In the genomic region with DNA sequence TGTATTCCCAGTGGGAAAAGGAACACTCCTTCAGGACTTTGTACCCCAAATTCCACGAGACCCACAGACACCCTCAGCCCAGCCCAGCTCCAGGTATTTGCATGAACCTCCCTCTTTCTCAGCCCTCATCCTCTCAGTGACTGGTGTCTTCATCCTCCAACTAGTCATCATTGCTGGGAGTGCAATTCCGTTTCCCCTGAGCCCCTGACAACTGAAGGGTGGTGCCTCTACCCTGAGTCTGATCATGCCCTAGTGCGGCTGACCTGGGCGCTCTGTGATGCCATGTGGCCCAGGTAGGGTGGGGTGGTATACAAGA, we compare ENCODE assay signal across 8 cellular contexts. TPM values are rescaled to one million over a fixed set of nuclear protein-coding genes. Genes with fewer than 3 reads are reported as not detected.
DNase-seq lines count a peak whose midpoint lies in the region; ATAC-seq, FAIRE-seq and TF ChIP-seq lines count a peak whose summit lies in the region.

No MANE protein-coding gene starts in this region.

- peak; percentile 1 for ATAC-seq in GM21360 (IDR thresholded peaks at IDR 0.05; ENCODE audit: unreplicated experiment)
- ATAC-seq in IMR-90 (ENCODE audit: low read depth) = no peak

- no peak overlapping the region for H3K18ac ChIP-seq in IMR-90 (ENCODE audit: low read depth, low read length)

- intact Hi-C loops in IMR-90 (cut with micrococcal nuclease) = no loop called here

- H2AK9ac ChIP-seq in IMR-90 (replicated peaks; ENCODE audit: low read depth, low read length, poor library complexity) = peak overlapping the region; percentile 78

- H3K9me1 ChIP-seq in IMR-90 (ENCODE audit: insufficient read depth, low read length) = peaks cover 11% of the 10 kb centered on the region; the same call in 1 of the 2 replicates

- H3K9ac ChIP-seq in IMR-90 (ENCODE audit: low read depth, low read length) = peak overlapping the region; percentile 23; the same call in 1 of the 2 replicates

- peak overlapping the region; percentile 69; the same call in 1 of the 2 replicates for H3K23ac ChIP-seq in IMR-90 (ENCODE audit: low read depth, low read length)

- TF ChIP-seq POLR2A in IMR-90 (IDR thresholded peaks at IDR 0.05; ENCODE audit: low read depth, low read length) = no peak

- H4K8ac ChIP-seq in IMR-90 (ENCODE audit: low read depth in 2 of 2, low read length in 2 of 2) = peak overlapping the region; percentile 69 to 85; a peak in 3 of 4 replicates

- no peak overlapping the region for H2BK5ac ChIP-seq in IMR-90 (ENCODE audit: low read depth, low read length, poor library complexity, severe bottlenecking)

- H4K5ac ChIP-seq in IMR-90 (ENCODE audit: low read depth, low read length) = peak overlapping the region; percentile 42; the same call in 1 of the 2 replicates

- no peak overlapping the region for H3K56ac ChIP-seq in IMR-90 (ENCODE audit: extremely low read depth, insufficient read depth, low read length)

- H2BK15ac ChIP-seq in IMR-90 (ENCODE audit: low read depth, low read length) = no peak overlapping the region

- H3K4me1 ChIP-seq in BE2C (no peaks in the 10 kb centered on the region), IMR-90 (ENCODE audit: control insufficient read depth, insufficient read depth, low read length) (peaks cover 15% of the 10 kb centered on the region), neuron (ENCODE audit: insufficient read depth, low read length) (peaks cover 24% of the 10 kb centered on the region)

- peak overlapping the region; percentile 84 for H3K4ac ChIP-seq in IMR-90 (ENCODE audit: low read depth, low read length)

- no peaks in the 10 kb centered on the region for H3K36me3 ChIP-seq in BE2C
- no peaks in the 10 kb centered on the region for H3K36me3 ChIP-seq in IMR-90 (ENCODE audit: control insufficient read depth, insufficient read depth, low read length)
- H3K36me3 ChIP-seq in neuron (ENCODE audit: insufficient read depth, low read length) = no peaks in the 10 kb centered on the region

- H3K14ac ChIP-seq in IMR-90 (replicated peaks; ENCODE audit: low read depth, low read length) = peak overlapping the region; percentile 81; the same call in 1 of the 2 replicates

- POLR2A ChIA-PET in IMR-90 (lab: Charles Lee; ENCODE audit: unreplicated experiment) = no interaction called here

- no peaks in the 10 kb centered on the region for H3K27me3 ChIP-seq in BE2C
- no peaks in the 10 kb centered on the region for H3K27me3 ChIP-seq in IMR-90 (ENCODE audit: control insufficient read depth, insufficient read depth, low read length)
- H3K27me3 ChIP-seq in neuron (ENCODE audit: insufficient read depth, low read length) = peaks cover 21% of the 10 kb centered on the region

- in situ Hi-C loops in IMR-90 (cut with MboI; ENCODE audit: low sequenced_read_pairs) = no loop called here

- WGBS in IMR-90 (ENCODE audit: extremely low coverage in 2 of 2, insufficient read length in 1 of 2), 2 experiments = 20% methylated on average over 1 of the region's 4 CpGs; no CpG with 5 or more reads in 1 of the 2 experiments

- peak overlapping the region; percentile 25; the same call in 1 of the 2 replicates for H2BK20ac ChIP-seq in IMR-90 (ENCODE audit: low read depth, low read length)

- H3K79me1 ChIP-seq in IMR-90 (ENCODE audit: low read depth in 1 of 2, low read length in 2 of 2) = peaks cover 10 to 13% of the 10 kb centered on the region in 2 experiments; a peak in 3 of 4 replicates

- peak overlapping the region; percentile 99 for H2AFZ ChIP-seq in IMR-90 (replicated peaks; ENCODE audit: low read length, poor library complexity)
- H2AFZ ChIP-seq in neuron (ENCODE audit: low read depth, low read length) = peak overlapping the region; percentile 75

- H2AK5ac ChIP-seq in IMR-90 (ENCODE audit: low read depth, low read length) = peak overlapping the region; percentile 28; the same call in 1 of the 2 replicates

- no peak for TF ChIP-seq RAD21 in IMR-90 (IDR thresholded peaks at IDR 0.05; ENCODE audit: low read length)

- TF ChIP-seq CTCF in BE2C (IDR thresholded peaks at IDR 0.05; ENCODE audit: low read depth, low read length) (no peak), IMR-90 (conservative IDR thresholded peaks at IDR 0.05; ENCODE audit: low read depth, low read length) (no peak)

- dilution Hi-C loops in IMR-90 (cut with HindIII; ENCODE audit: low sequenced_read_pairs, unreplicated experiment) = no loop called here

- H3K4me2 ChIP-seq in IMR-90 (ENCODE audit: low read depth, low read length) = peak overlapping the region; percentile 86

- no peak overlapping the region; the same call in 1 of the 2 replicates for H3K27ac ChIP-seq in IMR-90 (ENCODE audit: insufficient read depth, low read length)
- peak overlapping the region; percentile 70 for H3K27ac ChIP-seq in cingulate gyrus (ENCODE audit: low read depth, low read length)

- no peak overlapping the region; the same call in 1 of the 2 replicates for H2BK120ac ChIP-seq in IMR-90 (ENCODE audit: low read depth, low read length)

- peak overlapping the region; percentile 48 for H4K91ac ChIP-seq in IMR-90 (ENCODE audit: insufficient read depth, low read depth, low read length)

- DNase-seq in BE2C (no peak), IMR-90 (no peak), midbrain (lab: John Stamatoyannopoulos, UW) (no peak), HTR-8/SVneo (ENCODE audit: insufficient read length, low spot score) (no peak), NCI-H2107 (lab: John Stamatoyannopoulos, UW) (no peak)

- H4K20me1 ChIP-seq in IMR-90 (ENCODE audit: insufficient read depth, low read length) = no peaks in the 10 kb centered on the region

- H3K4me3 ChIP-seq in BE2C (ENCODE audit: low read depth, low read length) (peak overlapping the region; percentile 72), IMR-90 (ENCODE audit: insufficient read depth, low read depth, low read length) (peak overlapping the region; percentile 62), neuron (ENCODE audit: low read length) (peak overlapping the region; percentile 46)

- no TSS peak for BruUV-seq in IMR-90 (replicated peaks; lab: Mats Ljungman, UMichigan)

- CTCF ChIA-PET in IMR-90 (lab: Yijun Ruan, JAX) = no interaction called here

- FAIRE-seq in HTR-8/SVneo (lab: Jason Lieb, UNC) = no peak

- no peaks in the 10 kb centered on the region for H3K9me3 ChIP-seq in BE2C
- no peaks in the 10 kb centered on the region for H3K9me3 ChIP-seq in IMR-90 (ENCODE audit: control insufficient read depth, insufficient read depth, low read length)
- no peaks in the 10 kb centered on the region for H3K9me3 ChIP-seq in neuron (ENCODE audit: low read length)

TF ChIP-seq in IMR-90, 13 proteins besides CTCF, POLR2A, EP300 and RAD21:
- no peak for TF ChIP-seq MAZ (IDR thresholded peaks at IDR 0.05; ENCODE audit: borderline replicate concordance, low read depth, low read length)

RNA-seq across cellular contexts. Expression of a gene that starts 3.8 kb away (rescaled TPM):
- 68.6 TPM for polyA plus RNA-seq in BE2C (2012; ENCODE audit: insufficient read depth, insufficient read length, low read depth)
- total RNA-seq in IMR-90 (2012; rRNA removed) = 6.9 and 7.3 TPM in 2 replicates
- 50.4 and 51.5 TPM in 2 replicates for polyA plus RNA-seq in IMR-90 (2012; rRNA removed)
- 19.6 and 20.7 TPM in 2 replicates for polyA plus RNA-seq in IMR-90 (2012; cell fraction: cytosol; rRNA removed)
- 340 and 590 TPM in 2 replicates for polyA plus RNA-seq in IMR-90 (2012; cell fraction: nucleus; rRNA removed; ENCODE audit: low replicate concordance)

RNA-seq across cellular contexts. Expression of a gene that starts 24.6 kb away (rescaled TPM):
- 26.8 TPM for polyA plus RNA-seq in BE2C (2012; ENCODE audit: insufficient read depth, insufficient read length, low read depth)
- 6.6 and 6.9 TPM in 2 replicates for total RNA-seq in IMR-90 (2012; rRNA removed)
- 12.6 and 16.2 TPM in 2 replicates for polyA plus RNA-seq in IMR-90 (2012; rRNA removed)
- 10.4 and 15.2 TPM in 2 replicates for polyA plus RNA-seq in IMR-90 (2012; cell fraction: cytosol; rRNA removed)
- polyA plus RNA-seq in IMR-90 (2012; cell fraction: nucleus; rRNA removed; ENCODE audit: low replicate concordance) = 16.8 and 30.7 TPM in 2 replicates

RNA-seq across cellular contexts. Expression of a gene that starts 36.9 kb away (rescaled TPM):
- 76.4 TPM for polyA plus RNA-seq in BE2C (2012; ENCODE audit: insufficient read depth, insufficient read length, low read depth)
- total RNA-seq in IMR-90 (2012; rRNA removed) = 23.3 and 25.0 TPM in 2 replicates
- polyA plus RNA-seq in IMR-90 (2012; rRNA removed) = 35.6 and 35.9 TPM in 2 replicates
- 29.6 TPM in 2 replicates for polyA plus RNA-seq in IMR-90 (2012; cell fraction: cytosol; rRNA removed)
- polyA plus RNA-seq in IMR-90 (2012; cell fraction: nucleus; rRNA removed; ENCODE audit: low replicate concordance) = 49.6 and 76.9 TPM in 2 replicates

RNA-seq across cellular contexts. Expression of a gene that starts 43.4 kb away (rescaled TPM):
- 4.1 TPM for polyA plus RNA-seq in BE2C (2012; ENCODE audit: insufficient read depth, insufficient read length, low read depth)
- 6.7 and 6.8 TPM in 2 replicates for total RNA-seq in IMR-90 (2012; rRNA removed)
- 4.8 TPM in 2 replicates for polyA plus RNA-seq in IMR-90 (2012; rRNA removed)
- 1.5 and 1.6 TPM in 2 replicates for polyA plus RNA-seq in IMR-90 (2012; cell fraction: cytosol; rRNA removed)
- polyA plus RNA-seq in IMR-90 (2012; cell fraction: nucleus; rRNA removed; ENCODE audit: low replicate concordance) = 7.1 and 14.8 TPM in 2 replicates
